In the genomic region with DNA sequence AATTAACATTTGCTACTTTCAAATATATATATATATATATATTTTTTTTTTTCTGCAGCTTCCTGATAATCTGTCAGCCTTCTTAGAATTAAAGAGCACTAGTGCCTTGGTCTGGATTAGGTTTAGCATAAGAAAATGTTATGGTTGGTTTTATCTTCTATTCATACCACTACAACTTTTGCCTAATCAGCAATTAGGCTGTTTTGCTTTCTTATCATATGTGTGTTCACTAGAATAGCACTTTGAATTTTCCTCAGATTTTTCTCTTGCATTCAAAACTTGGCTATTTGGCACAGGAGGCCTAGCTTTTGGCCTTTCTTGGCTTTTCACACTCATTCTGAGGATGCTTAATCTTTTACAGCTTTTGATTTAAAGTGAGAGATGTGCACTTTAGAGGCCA, we compare ENCODE assay signal across 31 cellular contexts.
"Had no signal": no experiment of that assay in that cellular context is flagged by ENCODE, and none has a peak within 500 bp of the region (broad histone marks: within the 10 kb centered on the region; RNA-seq: fewer than 3 reads in every experiment).

No MANE protein-coding gene starts in this region.

- H3K27me3 ChIP-seq: ascending aorta, breast epithelium, cardiac muscle cell, colonic mucosa, esophagus squamous epithelium, gastroesophageal sphincter had no signal

- H3K9me3 ChIP-seq: colonic mucosa had no signal

- H3K27ac ChIP-seq: ascending aorta, breast epithelium, cardiac muscle cell, colonic mucosa, epithelial cell of prostate, esophagus squamous epithelium, gastroesophageal sphincter had no signal

- DNase-seq: activated CD4-positive, alpha-beta memory T cell treated with anti-CD3 and anti-CD28 coated beads, Interleukin-2, amount 10 ng/mL, durations not matched to agents 7 days and 5 days; activated CD4-positive, alpha-beta T cell treated with anti-CD3 and anti-CD28 coated beads for 1 hour; activated CD4-positive, alpha-beta T cell treated with anti-CD3 and anti-CD28 coated beads for 4 hours; activated CD4-positive, alpha-beta T cell treated with anti-CD3 and anti-CD28 coated beads, Interleukin-2, amount 10 ng/mL, durations not matched to agents 7 days and 5 days; activated CD4-positive, alpha-beta T cell treated with anti-CD3 and anti-CD28 coated beads, Interleukin-2, amount 50 U/mL, for 4 hours; activated CD4-positive, CD25-positive, alpha-beta regulatory T cell; activated CD8-positive, alpha-beta memory T cell treated with anti-CD3 and anti-CD28 coated beads, Interleukin-2, amount 50 U/mL, for 48 hours; activated gamma-delta T cell; activated naive CD4-positive, alpha-beta T cell; activated naive CD4-positive, alpha-beta T cell treated with anti-CD3 and anti-CD28 coated beads, Interleukin-2, amount 10 ng/mL, durations not matched to agents 7 days and 5 days; activated naive CD8-positive, alpha-beta T cell treated with anti-CD3 and anti-CD28 coated beads, Interleukin-2, amount 10 ng/mL, durations not matched to agents 7 days and 5 days; activated T-cell treated with anti-CD3 and anti-CD28 coated beads for 4 hours; activated T-cell treated with anti-CD3 and anti-CD28 coated beads, Interleukin-2, amount 50 U/mL, for 24 hours; activated T-cell treated with anti-CD3 and anti-CD28 coated beads, Interleukin-2, amount 50 U/mL, for 72 hours; central memory CD4-positive, alpha-beta T cell; cerebellar nuclear complex; colonic mucosa; effector CD8-positive, alpha-beta T cell; esophagus squamous epithelium; foreskin melanocyte; T-helper 1 cell; T-helper 17 cell; T1000 had no signal

- ATAC-seq: activated naive CD4-positive, alpha-beta T cell treated with anti-CD3 and anti-CD28 coated beads, Interleukin-2, amount 50 U/mL, for 72 hours; activated T-cell treated with anti-CD3 and anti-CD28 coated beads, Interleukin-2, amount 50 U/mL, for 72 hours; gastroesophageal sphincter; T-helper 17 cell had no signal

- H3K4me1 ChIP-seq: ascending aorta, breast epithelium, colonic mucosa, esophagus squamous epithelium, gastroesophageal sphincter had no signal

- H3K36me3 ChIP-seq: ascending aorta, breast epithelium, cardiac muscle cell, colonic mucosa, esophagus squamous epithelium, gastroesophageal sphincter had no signal

- FAIRE-seq: endometrium, endothelial cell of umbilical vein had no signal

- H3K4me3 ChIP-seq: ascending aorta, breast epithelium, cardiac muscle cell, colonic mucosa, esophagus squamous epithelium, gastroesophageal sphincter had no signal
